In genomic region chr15:58994906-58995453, GRCh38 we compare ENCODE assay signal across 18 cellular contexts.
"Had no signal": no experiment of that assay in that cellular context is flagged by ENCODE, and none has a peak within 500 bp of the region (broad histone marks: within the 10 kb centered on the region; RNA-seq: fewer than 3 reads in every experiment).

No MANE protein-coding gene starts in this region.

- H3K36me3 ChIP-seq: pancreas, transverse colon had no signal

- H3K4me3 Mint-ChIP-seq: activated CD4-positive, alpha-beta memory T cell treated with anti-CD3 and anti-CD28 coated beads for 36 hours; activated CD8-positive, alpha-beta memory T cell treated with anti-CD3 and anti-CD28 coated beads, Interleukin-2, amount 10 ng/mL, durations not matched to agents 7 days and 5 days; stimulated activated naive CD8-positive, alpha-beta T cell treated with anti-CD3 and anti-CD28 coated beads, Interleukin-15, amount 100 ng/mL, for 72 hours; T-helper 2 cell treated with Interferon-gamma antibody and Interleukin-4, amounts not matched to agents 5 μg/mL and 100 μg/mL, for 36 hours had no signal

- H3K27me3 ChIP-seq: dorsolateral prefrontal cortex, heart left ventricle, left lung, pancreas, suprapubic skin, transverse colon had no signal

- H3K9me3 ChIP-seq: heart left ventricle, left lung, pancreas, suprapubic skin, transverse colon had no signal

- H3K27ac ChIP-seq: heart left ventricle, left lung, pancreas, suprapubic skin, transverse colon had no signal

- ATAC-seq: activated CD8-positive, alpha-beta memory T cell treated with anti-CD3 and anti-CD28 coated beads, Interleukin-2, amount 10 ng/mL, durations not matched to agents 7 days and 5 days; heart left ventricle; left lung; pancreas; sciatic nerve; stimulated activated naive CD8-positive, alpha-beta T cell treated with anti-CD3 and anti-CD28 coated beads, Interleukin-15, amount 100 ng/mL, for 72 hours had no signal

- H3K27ac Mint-ChIP-seq: activated CD4-positive, alpha-beta memory T cell treated with anti-CD3 and anti-CD28 coated beads for 36 hours; activated CD8-positive, alpha-beta memory T cell treated with anti-CD3 and anti-CD28 coated beads, Interleukin-2, amount 10 ng/mL, durations not matched to agents 7 days and 5 days; stimulated activated naive CD8-positive, alpha-beta T cell treated with anti-CD3 and anti-CD28 coated beads, Interleukin-15, amount 100 ng/mL, for 72 hours; T-helper 2 cell treated with Interferon-gamma antibody and Interleukin-4, amounts not matched to agents 5 μg/mL and 100 μg/mL, for 36 hours had no signal

- H3K27me3 Mint-ChIP-seq: activated CD4-positive, alpha-beta memory T cell treated with anti-CD3 and anti-CD28 coated beads for 36 hours; activated CD8-positive, alpha-beta memory T cell treated with anti-CD3 and anti-CD28 coated beads, Interleukin-2, amount 10 ng/mL, durations not matched to agents 7 days and 5 days; stimulated activated naive CD8-positive, alpha-beta T cell treated with anti-CD3 and anti-CD28 coated beads, Interleukin-15, amount 100 ng/mL, for 72 hours had no signal

- H3K9me3 Mint-ChIP-seq: activated CD4-positive, alpha-beta memory T cell treated with anti-CD3 and anti-CD28 coated beads for 36 hours; stimulated activated naive CD8-positive, alpha-beta T cell treated with anti-CD3 and anti-CD28 coated beads, Interleukin-15, amount 100 ng/mL, for 72 hours; T-helper 2 cell treated with Interferon-gamma antibody and Interleukin-4, amounts not matched to agents 5 μg/mL and 100 μg/mL, for 36 hours had no signal

- H3K4me2 ChIP-seq: smooth muscle cell had no signal

- H3K4me3 ChIP-seq: dorsolateral prefrontal cortex, heart left ventricle, left lung, pancreas, smooth muscle cell, suprapubic skin, transverse colon had no signal

- DNase-seq: activated CD4-positive, alpha-beta memory T cell treated with anti-CD3 and anti-CD28 coated beads for 36 hours; activated CD4-positive, alpha-beta T cell treated with anti-CD3 and anti-CD28 coated beads for 4 hours; activated CD8-positive, alpha-beta memory T cell treated with anti-CD3 and anti-CD28 coated beads, Interleukin-2, amount 10 ng/mL, durations not matched to agents 7 days and 5 days; activated naive CD4-positive, alpha-beta T cell treated with anti-CD3 and anti-CD28 coated beads, Interleukin-2, amount 50 U/mL, for 16 hours; activated T-cell treated with anti-CD3 and anti-CD28 coated beads, Interleukin-2, amount 50 U/mL, for 1 hour; dorsolateral prefrontal cortex; erythroblast; heart left ventricle; left lung; mammary epithelial cell; pancreas; stimulated activated CD4-positive, alpha-beta T cell treated with anti-CD3 and anti-CD28 coated beads, Interleukin-4, amount 100 ng/mL, for 1 hour; stimulated activated naive CD8-positive, alpha-beta T cell treated with anti-CD3 and anti-CD28 coated beads, Interleukin-15, amount 100 ng/mL, for 72 hours; transverse colon had no signal
